ENCODE assay signal across 8 cellular contexts in the genomic region with DNA sequence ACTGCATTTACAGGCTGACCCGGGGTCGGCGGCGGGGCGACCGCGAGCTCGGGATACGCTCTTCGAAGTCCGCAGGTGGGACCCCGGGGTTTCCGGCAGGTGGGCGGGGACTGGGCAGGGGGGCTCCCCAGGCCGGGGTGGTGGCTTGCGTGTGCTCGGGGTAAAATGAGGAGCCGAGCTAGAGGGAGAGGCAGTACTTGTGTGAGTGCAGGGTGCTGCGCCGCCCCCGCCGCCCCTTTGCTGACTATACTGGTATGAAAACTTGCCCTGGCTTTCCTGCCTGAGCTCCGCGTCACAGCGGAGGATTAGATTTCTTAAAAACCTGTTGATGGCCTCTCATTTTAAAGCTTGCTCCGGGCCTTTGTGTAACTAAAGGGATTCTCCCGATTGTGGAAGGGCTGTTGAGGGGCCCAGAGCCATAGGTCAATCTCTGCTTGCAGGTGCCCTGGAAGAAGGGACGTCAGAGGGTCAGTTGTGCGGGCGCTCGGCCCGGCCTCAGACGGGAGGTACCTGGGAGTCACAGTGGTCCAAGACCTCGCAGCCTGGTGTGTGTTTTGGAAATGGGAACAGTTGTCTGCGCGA. TPM values are rescaled to one million over a fixed set of nuclear protein-coding genes. Genes with fewer than 3 reads are reported as not detected.
A peak's percentile ranks its signal among the peaks of the same experiment; 100 is the strongest.
DNase-seq lines count a peak whose midpoint lies in the region; ATAC-seq and TF ChIP-seq lines count a peak whose summit lies in the region.

No MANE protein-coding gene starts in this region.

- CTCF ChIA-PET in activated CD8-positive, alpha-beta T cell treated with anti-CD3 and anti-CD28 coated beads for 36 hours (lab: Charles Lee): interaction anchor here (0.7 to 2.6 kb wide), 13 partner anchors 9 to 317 kb away, joined by 3 to 8 read pairs (median 4); no protein-coding TSS in a partner anchor

- peaks cover 47% of the 10 kb centered on the region for H3K4me1 Mint-ChIP-seq in activated CD8-positive, alpha-beta T cell treated with anti-CD3 and anti-CD28 coated beads for 36 hours (ENCODE audit: low read depth)

- TF ChIP-seq CTCF in activated CD8-positive, alpha-beta T cell treated with anti-CD3 and anti-CD28 coated beads for 36 hours (IDR thresholded peaks at IDR 0.05): no peak

- POLR2A ChIA-PET in activated CD8-positive, alpha-beta T cell treated with anti-CD3 and anti-CD28 coated beads for 36 hours (lab: Charles Lee): interaction anchor here (1.0 to 2.4 kb wide), 6 partner anchors 9 to 327 kb away, joined by 3 to 15 read pairs (median 6); a partner anchor contains a TSS

- peak overlapping the region; percentile 97 for H3K27ac Mint-ChIP-seq in activated CD8-positive, alpha-beta T cell treated with anti-CD3 and anti-CD28 coated beads for 36 hours

- H3K27me3 Mint-ChIP-seq in activated CD8-positive, alpha-beta T cell treated with anti-CD3 and anti-CD28 coated beads for 36 hours: no peaks in the 10 kb centered on the region

- H3K36me3 Mint-ChIP-seq in activated CD8-positive, alpha-beta T cell treated with anti-CD3 and anti-CD28 coated beads for 36 hours (ENCODE audit: low read depth): peaks cover 25% of the 10 kb centered on the region

- H3K4me3 Mint-ChIP-seq in activated CD8-positive, alpha-beta T cell treated with anti-CD3 and anti-CD28 coated beads for 36 hours: peak overlapping the region; percentile 94

- H3K9me3 Mint-ChIP-seq in activated CD8-positive, alpha-beta T cell treated with anti-CD3 and anti-CD28 coated beads for 36 hours: no peaks in the 10 kb centered on the region

- intact Hi-C loops in activated CD8-positive, alpha-beta T cell treated with anti-CD3 and anti-CD28 coated beads for 36 hours (cut with micrococcal nuclease): loop anchor here (5.0 kb wide), 1 partner anchor 72 kb away; a partner anchor contains a TSS

- peak; percentile 32 for DNase-seq in SIG-M5 treated with dmso at 0.1 percent for 504 hours (lab: John Stamatoyannopoulos, UW; ENCODE audit: unreplicated experiment)
- no peak for DNase-seq in SIG-M5 (lab: John Stamatoyannopoulos, UW)
- DNase-seq in NCI-H2227 (lab: John Stamatoyannopoulos, UW; ENCODE audit: unreplicated experiment): peak; percentile 70
- peak; percentile 94 for DNase-seq in activated CD8-positive, alpha-beta T cell treated with anti-CD3 and anti-CD28 coated beads for 36 hours
- DNase-seq in effector CD4-positive, alpha-beta T cell: peak; percentile 57
- DNase-seq in lung microvascular endothelial cell (ENCODE audit: low read depth in 2 of 2): peak; percentile 56 to 57
- DNase-seq in stimulated activated CD4-positive, alpha-beta T cell treated with anti-CD3 and anti-CD28 coated beads, TNF-alpha, amount 100 ng/mL, for 4 hours (ENCODE audit: low read depth in 3 of 3): peak; percentile 60 to 76 (median 69)

- ATAC-seq in HG03025 (IDR thresholded peaks at IDR 0.05; ENCODE audit: low FRiP score, unreplicated experiment): peak; percentile 40
- peak; percentile 84 for ATAC-seq in activated CD8-positive, alpha-beta T cell treated with anti-CD3 and anti-CD28 coated beads for 36 hours

RNA-seq across cellular contexts. Expression of a gene that starts 0.5 kb away (rescaled TPM):
- 10 to 100 TPM; 37.6 to 44.0 TPM for total RNA-seq in activated CD8-positive, alpha-beta T cell treated with anti-CD3 and anti-CD28 coated beads for 36 hours
- total RNA-seq in lung microvascular endothelial cell: 25.9 and 31.2 TPM in 2 replicates

RNA-seq across cellular contexts. Expression of a gene that starts 0.8 kb away (rescaled TPM):
- total RNA-seq in activated CD8-positive, alpha-beta T cell treated with anti-CD3 and anti-CD28 coated beads for 36 hours: 1 to 10 TPM in 1 of 2 experiments, under 1 TPM in 1; 0.96 to 1.4 TPM
- 0.20 and 0.44 TPM in 2 replicates for total RNA-seq in lung microvascular endothelial cell
